ENCODE assay signal across 8 cellular contexts in genomic region chr21:38985423-38986378, GRCh38.
A peak's percentile ranks its signal among the peaks of the same experiment; 100 is the strongest.
DNase-seq lines count a peak whose midpoint lies in the region; ATAC-seq lines count a peak whose summit lies in the region.

No MANE protein-coding gene starts in this region.

- peaks cover 14% of the 10 kb centered on the region for H3K4me1 ChIP-seq in right cardiac atrium (ENCODE audit: control insufficient read depth, insufficient read depth, low read length)

- H3K27me3 ChIP-seq in right cardiac atrium (ENCODE audit: control insufficient read depth, insufficient read depth) = no peaks in the 10 kb centered on the region

- no peaks in the 10 kb centered on the region for H3K36me3 Mint-ChIP-seq in activated naive CD4-positive, alpha-beta T cell treated with anti-CD3 and anti-CD28 coated beads for 36 hours (ENCODE audit: low read depth)

- H3K9me3 ChIP-seq in right cardiac atrium (ENCODE audit: control insufficient read depth, low read length) = no peaks in the 10 kb centered on the region

- H3K27me3 Mint-ChIP-seq in activated naive CD4-positive, alpha-beta T cell treated with anti-CD3 and anti-CD28 coated beads for 36 hours (ENCODE audit: low read depth) = peaks cover 80% of the 10 kb centered on the region

- WGBS in right cardiac atrium = 19% methylated on average over 20 of the region's 20 CpGs

- ATAC-seq in HG02678 (IDR thresholded peaks at IDR 0.05; ENCODE audit: unreplicated experiment) = peak; percentile 77
- peak; percentile 65 to 66 for ATAC-seq in right cardiac atrium
- ATAC-seq in HG03521 (IDR thresholded peaks at IDR 0.05; ENCODE audit: unreplicated experiment) = no peak

- H3K4me3 Mint-ChIP-seq in activated naive CD4-positive, alpha-beta T cell treated with anti-CD3 and anti-CD28 coated beads for 36 hours = no peak overlapping the region

- CTCF ChIA-PET in activated naive CD4-positive, alpha-beta T cell treated with anti-CD3 and anti-CD28 coated beads for 36 hours (lab: Charles Lee) = no interaction called here

- no peaks in the 10 kb centered on the region for H3K9me3 Mint-ChIP-seq in activated naive CD4-positive, alpha-beta T cell treated with anti-CD3 and anti-CD28 coated beads for 36 hours

- peaks cover 18% of the 10 kb centered on the region for H3K4me1 Mint-ChIP-seq in activated naive CD4-positive, alpha-beta T cell treated with anti-CD3 and anti-CD28 coated beads for 36 hours (ENCODE audit: low read depth)

- H3K27ac Mint-ChIP-seq in activated naive CD4-positive, alpha-beta T cell treated with anti-CD3 and anti-CD28 coated beads for 36 hours = no peak overlapping the region

- peak overlapping the region; percentile 39 for H3K27ac ChIP-seq in right cardiac atrium (ENCODE audit: low read length)

- intact Hi-C loops in activated naive CD4-positive, alpha-beta T cell treated with anti-CD3 and anti-CD28 coated beads for 36 hours (cut with micrococcal nuclease) = no loop called here
- intact Hi-C loops in right cardiac atrium (cut with DNase I) = no loop called here

- DNase-seq in COR-L47 (lab: John Stamatoyannopoulos, UW) (peak; percentile 90), NCI-H526 treated with DMSO at 0.1 percent for 48 hours (lab: John Stamatoyannopoulos, UW) (peak; percentile 79), right cardiac atrium (peak; percentile 70 to 85 (median 80)), cortex of kidney (lab: John Stamatoyannopoulos, UW) (no peak)
- peak; percentile 73 for DNase-seq in activated naive CD4-positive, alpha-beta T cell treated with anti-CD3 and anti-CD28 coated beads for 36 hours
- DNase-seq in stimulated activated CD4-positive, alpha-beta T cell treated with anti-CD3 and anti-CD28 coated beads, Interleukin-2, amount 100 ng/mL, for 48 hours = peak; percentile 48 to 50

- H3K4me3 ChIP-seq in right cardiac atrium (ENCODE audit: low read length) = no peak overlapping the region
